In the genomic region with DNA sequence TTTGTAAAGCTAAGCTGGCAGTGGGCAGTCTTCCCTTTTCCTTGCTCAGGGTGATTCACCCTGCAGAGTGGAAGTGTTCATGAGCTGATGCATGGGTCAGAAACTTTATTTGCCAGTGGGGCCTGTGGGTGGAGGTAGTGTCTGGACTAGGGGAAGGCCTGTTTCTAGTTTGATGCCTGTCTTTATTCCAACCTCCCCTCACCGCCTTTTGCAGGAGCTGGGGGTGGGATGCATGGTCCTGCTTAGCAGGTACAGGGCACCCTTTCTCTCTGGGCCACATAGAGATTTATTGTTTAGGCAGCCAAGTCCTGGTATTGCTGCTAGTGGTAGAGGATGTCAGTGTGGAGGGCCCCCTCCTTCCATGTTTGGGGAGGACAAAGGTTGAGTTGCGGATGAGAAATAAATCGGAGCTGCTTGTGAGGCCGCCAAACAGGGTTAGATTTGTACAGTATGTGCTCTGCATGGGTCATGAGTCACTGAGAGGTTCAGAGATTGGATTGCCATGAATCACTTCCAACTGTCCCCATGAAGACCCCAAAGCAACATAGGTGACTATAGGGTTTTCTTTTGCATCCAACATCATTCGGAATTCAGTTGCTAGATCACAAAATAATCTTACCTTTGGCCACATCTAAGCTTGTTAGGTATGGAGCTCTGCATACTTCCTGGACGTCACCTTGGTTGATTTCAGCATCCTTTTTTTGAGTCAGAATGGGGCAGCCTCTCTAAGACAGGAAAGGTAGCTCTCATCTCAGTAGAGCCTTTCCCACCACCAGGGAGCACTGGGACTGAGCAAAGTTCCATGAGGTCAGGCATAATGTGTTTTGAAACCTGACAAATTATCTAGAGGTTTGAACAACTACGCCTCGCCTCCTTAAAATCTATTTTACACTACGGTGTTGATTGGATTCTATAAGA, we compare ENCODE assay signal across 23 cellular contexts. TPM values are rescaled to one million over a fixed set of nuclear protein-coding genes. Genes with fewer than 3 reads are reported as not detected.
DNase-seq lines count a peak whose midpoint lies in the region; ATAC-seq, FAIRE-seq and TF ChIP-seq lines count a peak whose summit lies in the region.
"Had no signal": no experiment of that assay in that cellular context is flagged by ENCODE, and none has a peak within 500 bp of the region (broad histone marks: within the 10 kb centered on the region; RNA-seq: fewer than 3 reads in every experiment).

No MANE protein-coding gene starts in this region.

- H3K4me3 Mint-ChIP-seq in activated T-helper 1 cell treated with anti-CD3 and anti-CD28 coated beads, Interleukin-12 subunit alpha, Interleukin-12 subunit beta, Interleukin-2, Interleukin-4 antibody, amounts not matched to agents 30 ng/mL and 10 ng/mL and 1 ng/mL, durations not matched to agents 14 hours and 24 hours and 36 hours, result no peak overlapping the region
- H3K4me3 Mint-ChIP-seq in activated T-helper 17 cell treated with anti-CD3 and anti-CD28 coated beads, Interleukin-2, amount 50 U/mL, for 72 hours, result no peak overlapping the region
- H3K4me3 Mint-ChIP-seq: activated CD4-positive, alpha-beta T cell treated with anti-CD3 and anti-CD28 coated beads for 36 hours; GM23338 had no signal

- no peak overlapping the region for H3K14ac ChIP-seq in mesenchymal stem cell (ENCODE audit: low read length in 2 of 2)

- no peak overlapping the region for H3K27ac Mint-ChIP-seq in activated T-helper 1 cell treated with anti-CD3 and anti-CD28 coated beads, Interleukin-12 subunit alpha, Interleukin-12 subunit beta, Interleukin-2, Interleukin-4 antibody, amounts not matched to agents 30 ng/mL and 10 ng/mL and 1 ng/mL, durations not matched to agents 14 hours and 24 hours and 36 hours
- H3K27ac Mint-ChIP-seq in activated T-helper 17 cell treated with anti-CD3 and anti-CD28 coated beads, Interleukin-2, amount 50 U/mL, for 72 hours, result no peak overlapping the region
- H3K27ac Mint-ChIP-seq: activated CD4-positive, alpha-beta T cell treated with anti-CD3 and anti-CD28 coated beads for 36 hours; GM23338 had no signal

- H4K91ac ChIP-seq in mesenchymal stem cell (ENCODE audit: low read length), result no peak overlapping the region

- intact Hi-C loops in activated T-helper 1 cell treated with anti-CD3 and anti-CD28 coated beads, Interleukin-12 subunit alpha, Interleukin-12 subunit beta, Interleukin-2, Interleukin-4 antibody, amounts not matched to agents 30 ng/mL and 10 ng/mL and 1 ng/mL, durations not matched to agents 14 hours and 24 hours and 36 hours (cut with micrococcal nuclease), result no loop called here
- intact Hi-C loops in posterior cingulate gyrus (cut with DNase I), result loop anchor here (10.0 kb wide), 1 partner anchor 67 kb away; no protein-coding TSS in a partner anchor

- H4K8ac ChIP-seq in mesenchymal stem cell (ENCODE audit: low read length), result no peak overlapping the region

- CTCF ChIA-PET in A549 (lab: Yijun Ruan, JAX), result interaction anchor here (0.9 to 2.1 kb wide), 5 partner anchors 8 to 140 kb away, joined by 3 to 9 read pairs (median 8); partner anchors contain the start of gene SMOC1

- H3K4me1 ChIP-seq in A549 (peaks cover 24% of the 10 kb centered on the region), mesenchymal stem cell (ENCODE audit: control insufficient read depth, insufficient read depth, low read depth, low read length) (peaks cover 9% of the 10 kb centered on the region)

- peaks cover 9% of the 10 kb centered on the region for H3K27me3 Mint-ChIP-seq in activated T-helper 1 cell treated with anti-CD3 and anti-CD28 coated beads, Interleukin-12 subunit alpha, Interleukin-12 subunit beta, Interleukin-2, Interleukin-4 antibody, amounts not matched to agents 30 ng/mL and 10 ng/mL and 1 ng/mL, durations not matched to agents 14 hours and 24 hours and 36 hours (ENCODE audit: insufficient read depth)
- H3K27me3 Mint-ChIP-seq in activated T-helper 17 cell treated with anti-CD3 and anti-CD28 coated beads, Interleukin-2, amount 50 U/mL, for 72 hours, result peaks cover 39% of the 10 kb centered on the region

- POLR2A ChIA-PET in A549 (lab: Yijun Ruan, JAX), result interaction anchor here (2.0 kb wide), 1 partner anchor 9 kb away, joined by 8 read pairs; the partner anchor contains the start of gene SMOC1

- peak; percentile 75 to 82 for ATAC-seq in A549
- no peak for ATAC-seq in activated T-helper 17 cell treated with anti-CD3 and anti-CD28 coated beads, Interleukin-2, amount 50 U/mL, for 72 hours (replicated peaks)
- ATAC-seq: activated CD4-positive, alpha-beta T cell treated with anti-CD3 and anti-CD28 coated beads for 36 hours; GM23338 had no signal

- H3K4me1 Mint-ChIP-seq in activated T-helper 1 cell treated with anti-CD3 and anti-CD28 coated beads, Interleukin-12 subunit alpha, Interleukin-12 subunit beta, Interleukin-2, Interleukin-4 antibody, amounts not matched to agents 30 ng/mL and 10 ng/mL and 1 ng/mL, durations not matched to agents 14 hours and 24 hours and 36 hours (ENCODE audit: low read depth), result no peaks in the 10 kb centered on the region
- no peaks in the 10 kb centered on the region for H3K4me1 Mint-ChIP-seq in activated T-helper 17 cell treated with anti-CD3 and anti-CD28 coated beads, Interleukin-2, amount 50 U/mL, for 72 hours
- H3K4me1 Mint-ChIP-seq: activated CD4-positive, alpha-beta T cell treated with anti-CD3 and anti-CD28 coated beads for 36 hours had no signal

- no peak overlapping the region for H2AFZ ChIP-seq in mesenchymal stem cell (ENCODE audit: low read depth, low read length)
- H2AFZ ChIP-seq: GM23338 had no signal

- no peak overlapping the region for H3K23ac ChIP-seq in mesenchymal stem cell (ENCODE audit: low read length in 2 of 2)

- H3K36me3 ChIP-seq in MG63 (no peaks in the 10 kb centered on the region), mesenchymal stem cell (ENCODE audit: control insufficient read depth in 1 of 2, insufficient read depth in 2 of 2, low read depth in 1 of 2, low read length in 2 of 2) (no peaks in the 10 kb centered on the region)

- no peaks in the 10 kb centered on the region for H3K36me3 Mint-ChIP-seq in activated T-helper 1 cell treated with anti-CD3 and anti-CD28 coated beads, Interleukin-12 subunit alpha, Interleukin-12 subunit beta, Interleukin-2, Interleukin-4 antibody, amounts not matched to agents 30 ng/mL and 10 ng/mL and 1 ng/mL, durations not matched to agents 14 hours and 24 hours and 36 hours (ENCODE audit: low read depth)
- H3K36me3 Mint-ChIP-seq in activated T-helper 17 cell treated with anti-CD3 and anti-CD28 coated beads, Interleukin-2, amount 50 U/mL, for 72 hours (ENCODE audit: low read depth), result no peaks in the 10 kb centered on the region

- H3K4me3 ChIP-seq in A549 (no peak overlapping the region), MG63 (no peak overlapping the region), mesenchymal stem cell (ENCODE audit: insufficient read depth in 1 of 2, low read depth in 1 of 2, low read length in 2 of 2) (peak overlapping the region in 1 of 2 experiments; percentile 43)
- H3K4me3 ChIP-seq: GM23338, skin epidermis had no signal

- peaks cover 13% of the 10 kb centered on the region for H3K79me1 ChIP-seq in mesenchymal stem cell (replicated peaks; ENCODE audit: low read length, poor library complexity, severe bottlenecking)

- no peak overlapping the region for H3K4ac ChIP-seq in mesenchymal stem cell (ENCODE audit: low read depth in 1 of 2, low read length in 2 of 2)

- TF ChIP-seq RAD21 in A549 (conservative IDR thresholded peaks at IDR 0.05 in 1 of 2, IDR thresholded peaks at IDR 0.05 in 1 of 2), result no peak

- no peak for FAIRE-seq in A549 (lab: Jason Lieb, UNC)

- no peak for TF ChIP-seq EP300 in A549 (IDR thresholded peaks at IDR 0.05)

- no peak overlapping the region for H2AK5ac ChIP-seq in mesenchymal stem cell (ENCODE audit: low read length, severe bottlenecking)

- peak overlapping the region; percentile 69 for H3K9ac ChIP-seq in mesenchymal stem cell (ENCODE audit: low read length)

- TF ChIP-seq POLR2A in A549 (IDR thresholded peaks at IDR 0.05; ENCODE audit: low read length), result no peak

- H3K9me3 ChIP-seq in A549, result peaks cover 8% of the 10 kb centered on the region; the same call in 1 of the 3 replicates
- no peaks in the 10 kb centered on the region for H3K9me3 ChIP-seq in MG63
- H3K9me3 ChIP-seq in mesenchymal stem cell (ENCODE audit: control insufficient read depth, low read length), result no peaks in the 10 kb centered on the region

- peak overlapping the region; percentile 47 for H3K4me2 ChIP-seq in A549
- H3K4me2 ChIP-seq in mesenchymal stem cell (ENCODE audit: low read length, poor library complexity, severe bottlenecking), result no peak overlapping the region
- H3K4me2 ChIP-seq: GM23338 had no signal

- no peaks in the 10 kb centered on the region for H3K9me3 Mint-ChIP-seq in activated T-helper 1 cell treated with anti-CD3 and anti-CD28 coated beads, Interleukin-12 subunit alpha, Interleukin-12 subunit beta, Interleukin-2, Interleukin-4 antibody, amounts not matched to agents 30 ng/mL and 10 ng/mL and 1 ng/mL, durations not matched to agents 14 hours and 24 hours and 36 hours
- H3K9me3 Mint-ChIP-seq in activated T-helper 17 cell treated with anti-CD3 and anti-CD28 coated beads, Interleukin-2, amount 50 U/mL, for 72 hours, result no peaks in the 10 kb centered on the region

- DNase-seq in A549 (ENCODE audit: low read depth in 1 of 2, low spot score in 1 of 2) (no peak), MG63 (peak; percentile 77), fibroblast of gingiva (ENCODE audit: low read depth) (peak; percentile 45), mesenchymal stem cell (no peak), posterior cingulate gyrus (no peak), COLO668 (lab: John Stamatoyannopoulos, UW; ENCODE audit: unreplicated experiment) (no peak)
- DNase-seq in activated T-helper 1 cell treated with anti-CD3 and anti-CD28 coated beads, Interleukin-12 subunit alpha, Interleukin-12 subunit beta, Interleukin-2, Interleukin-4 antibody, amounts not matched to agents 30 ng/mL and 10 ng/mL and 1 ng/mL, durations not matched to agents 14 hours and 24 hours and 36 hours (ENCODE audit: low spot score), result no peak
- DNase-seq: 8988T; activated CD4-positive, alpha-beta T cell treated with anti-CD3 and anti-CD28 coated beads for 36 hours; activated effector memory CD4-positive, alpha-beta T cell treated with Interleukin-2 at 50 U/mL for 16 hours; central memory CD4-positive, alpha-beta T cell; left cardiac atrium; NCI-H146; NCI-H2171 treated with DMSO at 0.1 percent for 48 hours; NCI-H748 treated with DMSO at 0.1 percent for 48 hours; Right ventricle myocardium superior; stimulated activated CD4-positive, alpha-beta T cell treated with anti-CD3 and anti-CD28 coated beads, Interleukin-4, amount 100 ng/mL, for 1 hour; SW 1271 had no signal

- H3K27me3 ChIP-seq in MG63, result no peaks in the 10 kb centered on the region
- no peaks in the 10 kb centered on the region for H3K27me3 ChIP-seq in mesenchymal stem cell (ENCODE audit: control insufficient read depth in 1 of 2, insufficient read depth in 1 of 2, low read length in 2 of 2)

- H2BK120ac ChIP-seq in mesenchymal stem cell (ENCODE audit: low read depth, low read length), result no peak overlapping the region

- H3K27ac ChIP-seq in A549 (peak overlapping the region; percentile 55 to 70), mesenchymal stem cell (ENCODE audit: low read length, poor library complexity, severe bottlenecking) (peak overlapping the region; percentile 53)
- H3K27ac ChIP-seq: skin epidermis had no signal

- H2BK15ac ChIP-seq in mesenchymal stem cell (ENCODE audit: low read depth, poor library complexity, severe bottlenecking), result no peak overlapping the region

- H3K18ac ChIP-seq in mesenchymal stem cell (ENCODE audit: low read depth in 1 of 2, low read length in 2 of 2), result no peak overlapping the region

- H2BK12ac ChIP-seq in mesenchymal stem cell (ENCODE audit: low read length in 2 of 2), result no peak overlapping the region

- no peak overlapping the region for H2BK5ac ChIP-seq in mesenchymal stem cell (ENCODE audit: low read depth, low read length, poor library complexity, severe bottlenecking)

- no peak for TF ChIP-seq CTCF in A549 (IDR thresholded peaks at IDR 0.05)

- 64% methylated on average over 9 of the region's 9 CpGs for WGBS in A549 (ENCODE audit: missing lambda C conversion rate)
- 73% methylated on average over 9 of the region's 9 CpGs for WGBS in mesenchymal stem cell

RNA-seq across cellular contexts. Expression of gene SMOC1, which starts 8.8 kb away (rescaled TPM):
- polyA plus RNA-seq in A549 (2011; rRNA removed) (18.4 and 31.8 TPM in 2 replicates), A549 (2017; fragmentation: RNase III; extraction: RNeasy Plus Mini Kit Qiagen cat#74134 plus additional on column Dnase treatment) (10.0 to 13.3 TPM (median 12.2 TPM) in 3 replicates)
- polyA plus RNA-seq in A549 (2012; cell fraction: cytosol; rRNA removed), result 7.6 and 10.9 TPM in 2 replicates
- 24.1 and 24.7 TPM in 2 replicates for polyA plus RNA-seq in A549 (2012; cell fraction: nucleus; rRNA removed)
- 20.3 and 20.8 TPM in 2 replicates for polyA minus RNA-seq in A549 (2011; rRNA and poly(A)+ RNA removed)
- 9.7 and 24.1 TPM in 2 replicates for total RNA-seq in MG63 (2014; rRNA removed; shearing (Covaris generic); ENCODE audit: low replicate concordance)
- polyA plus RNA-seq in mesenchymal stem cell (2013, experiment 1 of 2), result 0.10 TPM
- polyA plus RNA-seq in mesenchymal stem cell (2013, experiment 2 of 2), result 0.07 TPM
- not detected in 2 replicates for total RNA-seq in activated T-helper 1 cell treated with anti-CD3 and anti-CD28 coated beads, Interleukin-12 subunit alpha, Interleukin-12 subunit beta, Interleukin-2, Interleukin-4 antibody, amounts not matched to agents 30 ng/mL and 10 ng/mL and 1 ng/mL, durations not matched to agents 14 hours and 24 hours and 36 hours
- not detected for total RNA-seq in activated T-helper 17 cell treated with anti-CD3 and anti-CD28 coated beads, Interleukin-2, amount 50 U/mL, for 72 hours
- total RNA-seq: activated CD4-positive, alpha-beta T cell treated with anti-CD3 and anti-CD28 coated beads for 36 hours; HT-29 had no signal
- polyA plus RNA-seq: BJ had no signal

Comparison
In these comparisons a context has a peak if more than half of its experiments do, and no peak if none do; other contexts are left out.
1. DNase-seq: peak in MG63 (single experiment) and fibroblast of gingiva (single experiment); none in A549 (0 of 2), mesenchymal stem cell (single experiment), activated T-helper 1 cell treated with anti-CD3 and anti-CD28 coated beads, Interleukin-12 subunit alpha, Interleukin-12 subunit beta, Interleukin-2, Interleukin-4 antibody, amounts not matched to agents 30 ng/mL and 10 ng/mL and 1 ng/mL, durations not matched to agents 14 hours and 24 hours and 36 hours (single experiment), posterior cingulate gyrus (0 of 10) and COLO668 (single experiment).